ENCODE assay signal across 1 cellular context in the genomic region with DNA sequence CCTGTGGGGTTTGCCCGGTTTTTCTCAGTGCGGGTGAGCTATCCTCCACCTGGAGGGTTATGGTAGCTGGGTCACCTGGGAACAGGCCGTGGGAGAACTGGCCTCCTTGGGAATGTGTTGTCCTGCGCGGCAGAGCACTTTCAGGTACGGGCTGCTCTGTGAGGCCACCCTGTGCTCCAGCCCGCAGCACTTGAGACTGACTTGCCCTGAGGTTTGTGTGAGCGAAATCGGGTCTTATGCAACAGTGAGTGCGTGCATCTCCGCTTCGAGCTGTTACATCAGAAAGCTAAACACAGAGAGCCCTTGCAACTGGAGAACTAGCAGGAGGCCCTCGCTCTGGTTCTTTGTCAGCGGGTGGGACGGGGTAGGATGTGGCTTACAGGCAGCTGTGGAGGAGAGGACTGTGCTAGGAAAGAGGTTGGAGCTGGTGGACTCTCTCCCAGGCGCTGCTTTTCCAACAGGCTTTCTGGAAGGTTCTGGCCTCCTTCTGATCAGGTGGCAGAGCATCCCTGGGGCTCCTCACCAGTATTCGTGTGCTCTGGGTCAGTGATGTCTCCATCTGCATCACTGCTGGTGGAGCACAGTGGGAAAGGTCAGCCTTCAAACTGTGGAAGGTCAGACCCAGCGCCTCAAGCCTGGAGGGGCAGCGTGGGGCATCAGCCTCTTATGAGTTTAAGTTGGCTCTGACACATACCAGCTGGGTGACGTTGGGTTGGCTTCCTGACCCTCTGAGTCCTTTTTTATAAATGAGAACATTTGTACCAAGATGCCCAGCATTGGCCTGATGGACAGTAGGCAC.
A peak's percentile ranks its signal among the peaks of the same experiment; 100 is the strongest.
TF ChIP-seq lines count a peak whose summit lies in the region.

No MANE protein-coding gene starts in this region.

TF ChIP-seq in HepG2, 621 proteins besides CTCF, POLR2A, EP300 and RAD21 (continued from another document and continues in another):
- TF ChIP-seq, protein P1, sequence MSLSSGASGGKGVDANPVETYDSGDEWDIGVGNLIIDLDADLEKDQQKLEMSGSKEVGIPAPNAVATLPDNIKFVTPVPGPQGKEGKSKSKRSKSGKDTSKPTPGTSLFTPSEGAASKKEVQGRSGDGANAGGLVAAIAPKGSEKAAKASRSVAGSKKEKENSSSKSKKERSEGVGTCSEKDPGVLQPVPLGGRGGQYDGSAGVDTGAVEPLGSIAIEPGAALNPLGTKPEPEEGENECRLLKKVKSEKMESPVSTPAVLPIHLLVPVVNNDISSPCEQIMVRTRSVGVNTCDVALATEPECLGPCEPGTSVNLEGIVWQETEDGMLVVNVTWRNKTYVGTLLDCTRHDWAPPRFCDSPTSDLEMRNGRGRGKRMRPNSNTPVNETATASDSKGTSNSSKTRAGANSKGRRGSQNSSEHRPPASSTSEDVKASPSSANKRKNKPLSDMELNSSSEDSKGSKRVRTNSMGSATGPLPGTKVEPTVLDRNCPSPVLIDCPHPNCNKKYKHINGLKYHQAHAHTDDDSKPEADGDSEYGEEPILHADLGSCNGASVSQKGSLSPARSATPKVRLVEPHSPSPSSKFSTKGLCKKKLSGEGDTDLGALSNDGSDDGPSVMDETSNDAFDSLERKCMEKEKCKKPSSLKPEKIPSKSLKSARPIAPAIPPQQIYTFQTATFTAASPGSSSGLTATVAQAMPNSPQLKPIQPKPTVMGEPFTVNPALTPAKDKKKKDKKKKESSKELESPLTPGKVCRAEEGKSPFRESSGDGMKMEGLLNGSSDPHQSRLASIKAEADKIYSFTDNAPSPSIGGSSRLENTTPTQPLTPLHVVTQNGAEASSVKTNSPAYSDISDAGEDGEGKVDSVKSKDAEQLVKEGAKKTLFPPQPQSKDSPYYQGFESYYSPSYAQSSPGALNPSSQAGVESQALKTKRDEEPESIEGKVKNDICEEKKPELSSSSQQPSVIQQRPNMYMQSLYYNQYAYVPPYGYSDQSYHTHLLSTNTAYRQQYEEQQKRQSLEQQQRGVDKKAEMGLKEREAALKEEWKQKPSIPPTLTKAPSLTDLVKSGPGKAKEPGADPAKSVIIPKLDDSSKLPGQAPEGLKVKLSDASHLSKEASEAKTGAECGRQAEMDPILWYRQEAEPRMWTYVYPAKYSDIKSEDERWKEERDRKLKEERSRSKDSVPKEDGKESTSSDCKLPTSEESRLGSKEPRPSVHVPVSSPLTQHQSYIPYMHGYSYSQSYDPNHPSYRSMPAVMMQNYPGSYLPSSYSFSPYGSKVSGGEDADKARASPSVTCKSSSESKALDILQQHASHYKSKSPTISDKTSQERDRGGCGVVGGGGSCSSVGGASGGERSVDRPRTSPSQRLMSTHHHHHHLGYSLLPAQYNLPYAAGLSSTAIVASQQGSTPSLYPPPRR (CRISPR knock-in tag; IDR thresholded peaks at IDR 0.05; ENCODE audit: borderline replicate concordance): peak; percentile 65; the same call in 1 of the 2 replicates
- TF ChIP-seq, protein P2, sequence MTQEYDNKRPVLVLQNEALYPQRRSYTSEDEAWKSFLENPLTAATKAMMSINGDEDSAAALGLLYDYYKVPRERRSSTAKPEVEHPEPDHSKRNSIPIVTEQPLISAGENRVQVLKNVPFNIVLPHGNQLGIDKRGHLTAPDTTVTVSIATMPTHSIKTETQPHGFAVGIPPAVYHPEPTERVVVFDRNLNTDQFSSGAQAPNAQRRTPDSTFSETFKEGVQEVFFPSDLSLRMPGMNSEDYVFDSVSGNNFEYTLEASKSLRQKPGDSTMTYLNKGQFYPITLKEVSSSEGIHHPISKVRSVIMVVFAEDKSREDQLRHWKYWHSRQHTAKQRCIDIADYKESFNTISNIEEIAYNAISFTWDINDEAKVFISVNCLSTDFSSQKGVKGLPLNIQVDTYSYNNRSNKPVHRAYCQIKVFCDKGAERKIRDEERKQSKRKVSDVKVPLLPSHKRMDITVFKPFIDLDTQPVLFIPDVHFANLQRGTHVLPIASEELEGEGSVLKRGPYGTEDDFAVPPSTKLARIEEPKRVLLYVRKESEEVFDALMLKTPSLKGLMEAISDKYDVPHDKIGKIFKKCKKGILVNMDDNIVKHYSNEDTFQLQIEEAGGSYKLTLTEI (CRISPR knock-in tag; conservative IDR thresholded peaks at IDR 0.05): no peak
- no peak for TF ChIP-seq SALL2 (CRISPR knock-in tag; IDR thresholded peaks at IDR 0.05)
- TF ChIP-seq ZBTB20 (CRISPR knock-in tag; IDR thresholded peaks at IDR 0.05; ENCODE audit: borderline replicate concordance, low read depth): peak; percentile 65; the same call in 1 of the 2 replicates
- TF ChIP-seq SRSF1 (optimal IDR thresholded peaks at IDR 0.05; ENCODE audit: low read depth, low read length): no peak
- TF ChIP-seq ZNF296 (CRISPR knock-in tag; conservative IDR thresholded peaks at IDR 0.05): no peak
- TF ChIP-seq KDM5A (IDR thresholded peaks at IDR 0.05; ENCODE audit: borderline replicate concordance, low read length): no peak
- no peak for TF ChIP-seq MIER2 (CRISPR knock-in tag; IDR thresholded peaks at IDR 0.05)
- TF ChIP-seq HOXA9 (CRISPR knock-in tag; IDR thresholded peaks at IDR 0.05; ENCODE audit: borderline replicate concordance): no peak
- TF ChIP-seq SIN3A (IDR thresholded peaks at IDR 0.05; ENCODE audit: borderline replicate concordance, low read depth, low read length): peak; percentile 41; the same call in 1 of the 2 replicates
- TF ChIP-seq PRMT3 (CRISPR knock-in tag; IDR thresholded peaks at IDR 0.05; ENCODE audit: borderline replicate concordance, low read depth): no peak; the same call in 1 of the 2 replicates
- TF ChIP-seq FOXM1 (CRISPR knock-in tag; IDR thresholded peaks at IDR 0.05): no peak
- TF ChIP-seq ZFY (CRISPR knock-in tag; IDR thresholded peaks at IDR 0.05): peak; percentile 43; the same call in 1 of the 2 replicates
- TF ChIP-seq CAMTA2 (CRISPR knock-in tag; IDR thresholded peaks at IDR 0.05; ENCODE audit: borderline replicate concordance): no peak
- TF ChIP-seq, protein P3, sequence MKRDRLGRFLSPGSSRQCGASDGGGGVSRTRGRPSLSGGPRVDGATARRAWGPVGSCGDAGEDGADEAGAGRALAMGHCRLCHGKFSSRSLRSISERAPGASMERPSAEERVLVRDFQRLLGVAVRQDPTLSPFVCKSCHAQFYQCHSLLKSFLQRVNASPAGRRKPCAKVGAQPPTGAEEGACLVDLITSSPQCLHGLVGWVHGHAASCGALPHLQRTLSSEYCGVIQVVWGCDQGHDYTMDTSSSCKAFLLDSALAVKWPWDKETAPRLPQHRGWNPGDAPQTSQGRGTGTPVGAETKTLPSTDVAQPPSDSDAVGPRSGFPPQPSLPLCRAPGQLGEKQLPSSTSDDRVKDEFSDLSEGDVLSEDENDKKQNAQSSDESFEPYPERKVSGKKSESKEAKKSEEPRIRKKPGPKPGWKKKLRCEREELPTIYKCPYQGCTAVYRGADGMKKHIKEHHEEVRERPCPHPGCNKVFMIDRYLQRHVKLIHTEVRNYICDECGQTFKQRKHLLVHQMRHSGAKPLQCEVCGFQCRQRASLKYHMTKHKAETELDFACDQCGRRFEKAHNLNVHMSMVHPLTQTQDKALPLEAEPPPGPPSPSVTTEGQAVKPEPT (CRISPR knock-in tag; IDR thresholded peaks at IDR 0.05; ENCODE audit: low read depth): peak; percentile 80; the same call in 1 of the 2 replicates
- TF ChIP-seq, protein P4, sequence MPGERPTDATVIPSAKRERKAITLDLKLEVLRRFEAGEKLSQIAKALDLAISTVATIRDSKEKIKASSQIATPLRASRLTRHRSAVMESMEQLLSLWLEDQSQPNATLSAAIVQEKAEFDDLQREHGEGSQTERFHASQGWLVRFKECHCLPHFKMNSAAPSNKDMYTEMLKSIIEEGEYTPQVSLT (CRISPR knock-in tag; IDR thresholded peaks at IDR 0.05; ENCODE audit: borderline replicate concordance, low read depth): no peak
- TF ChIP-seq NCOR1 (IDR thresholded peaks at IDR 0.05; ENCODE audit: borderline replicate concordance, low read length): peak; percentile 40; the same call in 1 of the 2 replicates
- TF ChIP-seq, protein P5, sequence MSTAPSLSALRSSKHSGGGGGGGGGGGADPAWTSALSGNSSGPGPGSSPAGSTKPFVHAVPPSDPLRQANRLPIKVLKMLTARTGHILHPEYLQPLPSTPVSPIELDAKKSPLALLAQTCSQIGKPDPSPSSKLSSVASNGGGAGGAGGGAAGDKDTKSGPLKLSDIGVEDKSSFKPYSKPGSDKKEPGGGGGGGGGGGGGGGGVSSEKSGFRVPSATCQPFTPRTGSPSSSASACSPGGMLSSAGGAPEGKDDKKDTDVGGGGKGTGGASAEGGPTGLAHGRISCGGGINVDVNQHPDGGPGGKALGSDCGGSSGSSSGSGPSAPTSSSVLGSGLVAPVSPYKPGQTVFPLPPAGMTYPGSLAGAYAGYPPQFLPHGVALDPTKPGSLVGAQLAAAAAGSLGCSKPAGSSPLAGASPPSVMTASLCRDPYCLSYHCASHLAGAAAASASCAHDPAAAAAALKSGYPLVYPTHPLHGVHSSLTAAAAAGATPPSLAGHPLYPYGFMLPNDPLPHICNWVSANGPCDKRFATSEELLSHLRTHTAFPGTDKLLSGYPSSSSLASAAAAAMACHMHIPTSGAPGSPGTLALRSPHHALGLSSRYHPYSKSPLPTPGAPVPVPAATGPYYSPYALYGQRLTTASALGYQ (CRISPR knock-in tag; IDR thresholded peaks at IDR 0.05): no peak
- TF ChIP-seq, protein P6, sequence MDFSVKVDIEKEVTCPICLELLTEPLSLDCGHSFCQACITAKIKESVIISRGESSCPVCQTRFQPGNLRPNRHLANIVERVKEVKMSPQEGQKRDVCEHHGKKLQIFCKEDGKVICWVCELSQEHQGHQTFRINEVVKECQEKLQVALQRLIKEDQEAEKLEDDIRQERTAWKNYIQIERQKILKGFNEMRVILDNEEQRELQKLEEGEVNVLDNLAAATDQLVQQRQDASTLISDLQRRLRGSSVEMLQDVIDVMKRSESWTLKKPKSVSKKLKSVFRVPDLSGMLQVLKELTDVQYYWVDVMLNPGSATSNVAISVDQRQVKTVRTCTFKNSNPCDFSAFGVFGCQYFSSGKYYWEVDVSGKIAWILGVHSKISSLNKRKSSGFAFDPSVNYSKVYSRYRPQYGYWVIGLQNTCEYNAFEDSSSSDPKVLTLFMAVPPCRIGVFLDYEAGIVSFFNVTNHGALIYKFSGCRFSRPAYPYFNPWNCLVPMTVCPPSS (IDR thresholded peaks at IDR 0.05): no peak
- TF ChIP-seq ZNF343 (CRISPR knock-in tag; IDR thresholded peaks at IDR 0.05): no peak
- TF ChIP-seq, protein P7, sequence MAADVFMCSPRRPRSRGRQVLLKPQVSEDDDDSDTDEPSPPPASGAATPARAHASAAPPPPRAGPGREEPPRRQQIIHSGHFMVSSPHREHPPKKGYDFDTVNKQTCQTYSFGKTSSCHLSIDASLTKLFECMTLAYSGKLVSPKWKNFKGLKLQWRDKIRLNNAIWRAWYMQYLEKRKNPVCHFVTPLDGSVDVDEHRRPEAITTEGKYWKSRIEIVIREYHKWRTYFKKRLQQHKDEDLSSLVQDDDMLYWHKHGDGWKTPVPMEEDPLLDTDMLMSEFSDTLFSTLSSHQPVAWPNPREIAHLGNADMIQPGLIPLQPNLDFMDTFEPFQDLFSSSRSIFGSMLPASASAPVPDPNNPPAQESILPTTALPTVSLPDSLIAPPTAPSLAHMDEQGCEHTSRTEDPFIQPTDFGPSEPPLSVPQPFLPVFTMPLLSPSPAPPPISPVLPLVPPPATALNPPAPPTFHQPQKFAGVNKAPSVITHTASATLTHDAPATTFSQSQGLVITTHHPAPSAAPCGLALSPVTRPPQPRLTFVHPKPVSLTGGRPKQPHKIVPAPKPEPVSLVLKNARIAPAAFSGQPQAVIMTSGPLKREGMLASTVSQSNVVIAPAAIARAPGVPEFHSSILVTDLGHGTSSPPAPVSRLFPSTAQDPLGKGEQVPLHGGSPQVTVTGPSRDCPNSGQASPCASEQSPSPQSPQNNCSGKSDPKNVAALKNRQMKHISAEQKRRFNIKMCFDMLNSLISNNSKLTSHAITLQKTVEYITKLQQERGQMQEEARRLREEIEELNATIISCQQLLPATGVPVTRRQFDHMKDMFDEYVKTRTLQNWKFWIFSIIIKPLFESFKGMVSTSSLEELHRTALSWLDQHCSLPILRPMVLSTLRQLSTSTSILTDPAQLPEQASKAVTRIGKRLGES (CRISPR knock-in tag; IDR thresholded peaks at IDR 0.05; ENCODE audit: borderline replicate concordance): no peak
- no peak for TF ChIP-seq MZF1 (CRISPR knock-in tag; IDR thresholded peaks at IDR 0.05; ENCODE audit: borderline replicate concordance)
- peak; percentile 67; the same call in 1 of the 2 replicates for TF ChIP-seq PHF21A (CRISPR knock-in tag; IDR thresholded peaks at IDR 0.05)
- TF ChIP-seq REXO4 (CRISPR knock-in tag; IDR thresholded peaks at IDR 0.05; ENCODE audit: borderline replicate concordance): no peak
- TF ChIP-seq SP1 (IDR thresholded peaks at IDR 0.05): no peak
- no peak for TF ChIP-seq SP1 (CRISPR knock-in tag; IDR thresholded peaks at IDR 0.05)
- no peak; the same call in 1 of the 2 replicates for TF ChIP-seq SNAPC2 (CRISPR knock-in tag; IDR thresholded peaks at IDR 0.05)
- no peak for TF ChIP-seq SRY (CRISPR knock-in tag; IDR thresholded peaks at IDR 0.05)
- TF ChIP-seq ZNF850 (CRISPR knock-in tag; conservative IDR thresholded peaks at IDR 0.05): no peak
- no peak for TF ChIP-seq SRSF9 (IDR thresholded peaks at IDR 0.05; ENCODE audit: borderline replicate concordance, insufficient read depth, low read depth, low read length, poor library complexity, severe bottlenecking)
- TF ChIP-seq, protein P8, sequence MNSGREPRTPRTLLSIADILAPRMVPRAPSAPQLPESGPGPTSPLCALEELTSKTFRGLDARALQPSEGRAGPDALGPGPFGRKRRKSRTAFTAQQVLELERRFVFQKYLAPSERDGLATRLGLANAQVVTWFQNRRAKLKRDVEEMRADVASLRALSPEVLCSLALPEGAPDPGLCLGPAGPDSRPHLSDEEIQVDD (CRISPR knock-in tag; IDR thresholded peaks at IDR 0.05; ENCODE audit: borderline replicate concordance): no peak
- no peak for TF ChIP-seq NONO (IDR thresholded peaks at IDR 0.05)
- TF ChIP-seq NONO (CRISPR knock-in tag; conservative IDR thresholded peaks at IDR 0.05): 0 out of 2 replicates have a peak, but pooled peaks have one; percentile 47
- TF ChIP-seq, protein P9, sequence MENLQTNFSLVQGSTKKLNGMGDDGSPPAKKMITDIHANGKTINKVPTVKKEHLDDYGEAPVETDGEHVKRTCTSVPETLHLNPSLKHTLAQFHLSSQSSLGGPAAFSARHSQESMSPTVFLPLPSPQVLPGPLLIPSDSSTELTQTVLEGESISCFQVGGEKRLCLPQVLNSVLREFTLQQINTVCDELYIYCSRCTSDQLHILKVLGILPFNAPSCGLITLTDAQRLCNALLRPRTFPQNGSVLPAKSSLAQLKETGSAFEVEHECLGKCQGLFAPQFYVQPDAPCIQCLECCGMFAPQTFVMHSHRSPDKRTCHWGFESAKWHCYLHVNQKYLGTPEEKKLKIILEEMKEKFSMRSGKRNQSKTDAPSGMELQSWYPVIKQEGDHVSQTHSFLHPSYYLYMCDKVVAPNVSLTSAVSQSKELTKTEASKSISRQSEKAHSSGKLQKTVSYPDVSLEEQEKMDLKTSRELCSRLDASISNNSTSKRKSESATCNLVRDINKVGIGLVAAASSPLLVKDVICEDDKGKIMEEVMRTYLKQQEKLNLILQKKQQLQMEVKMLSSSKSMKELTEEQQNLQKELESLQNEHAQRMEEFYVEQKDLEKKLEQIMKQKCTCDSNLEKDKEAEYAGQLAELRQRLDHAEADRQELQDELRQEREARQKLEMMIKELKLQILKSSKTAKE (CRISPR knock-in tag; IDR thresholded peaks at IDR 0.05; ENCODE audit: borderline replicate concordance): peak; percentile 52; the same call in 1 of the 2 replicates
- no peak for TF ChIP-seq ZNF780A (CRISPR knock-in tag; IDR thresholded peaks at IDR 0.05)
- TF ChIP-seq ZNF20 (CRISPR knock-in tag; IDR thresholded peaks at IDR 0.05): no peak
